In genomic region chr2:170818294-170819104, GRCh38 we compare ENCODE assay signal across 1 cellular context.
TF ChIP-seq lines count a peak whose summit lies in the region.

No MANE protein-coding gene starts in this region.

TF ChIP-seq in SK-N-SH treated with all-trans-retinoic acid at 6 μM for 48 hours, 23 proteins besides CTCF, POLR2A, EP300 and RAD21 (continued from another document):
- TF ChIP-seq, protein P1, sequence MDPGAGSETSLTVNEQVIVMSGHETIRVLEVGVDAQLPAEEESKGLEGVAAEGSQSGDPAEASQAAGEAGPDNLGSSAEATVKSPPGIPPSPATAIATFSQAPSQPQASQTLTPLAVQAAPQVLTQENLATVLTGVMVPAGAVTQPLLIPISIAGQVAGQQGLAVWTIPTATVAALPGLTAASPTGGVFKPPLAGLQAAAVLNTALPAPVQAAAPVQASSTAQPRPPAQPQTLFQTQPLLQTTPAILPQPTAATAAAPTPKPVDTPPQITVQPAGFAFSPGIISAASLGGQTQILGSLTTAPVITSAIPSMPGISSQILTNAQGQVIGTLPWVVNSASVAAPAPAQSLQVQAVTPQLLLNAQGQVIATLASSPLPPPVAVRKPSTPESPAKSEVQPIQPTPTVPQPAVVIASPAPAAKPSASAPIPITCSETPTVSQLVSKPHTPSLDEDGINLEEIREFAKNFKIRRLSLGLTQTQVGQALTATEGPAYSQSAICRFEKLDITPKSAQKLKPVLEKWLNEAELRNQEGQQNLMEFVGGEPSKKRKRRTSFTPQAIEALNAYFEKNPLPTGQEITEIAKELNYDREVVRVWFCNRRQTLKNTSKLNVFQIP (CRISPR knock-in tag; IDR thresholded peaks at IDR 0.05; ENCODE audit: borderline replicate concordance, low read depth), result no peak
- TF ChIP-seq OSR1 (CRISPR knock-in tag; IDR thresholded peaks at IDR 0.05), result no peak
TF ChIP-seq in SK-N-SH treated with all-trans-retinoic acid at 6 μM for 48 hours: peak in this region for 0.
